14 cellular contexts compared by ENCODE assay signal in the genomic region with DNA sequence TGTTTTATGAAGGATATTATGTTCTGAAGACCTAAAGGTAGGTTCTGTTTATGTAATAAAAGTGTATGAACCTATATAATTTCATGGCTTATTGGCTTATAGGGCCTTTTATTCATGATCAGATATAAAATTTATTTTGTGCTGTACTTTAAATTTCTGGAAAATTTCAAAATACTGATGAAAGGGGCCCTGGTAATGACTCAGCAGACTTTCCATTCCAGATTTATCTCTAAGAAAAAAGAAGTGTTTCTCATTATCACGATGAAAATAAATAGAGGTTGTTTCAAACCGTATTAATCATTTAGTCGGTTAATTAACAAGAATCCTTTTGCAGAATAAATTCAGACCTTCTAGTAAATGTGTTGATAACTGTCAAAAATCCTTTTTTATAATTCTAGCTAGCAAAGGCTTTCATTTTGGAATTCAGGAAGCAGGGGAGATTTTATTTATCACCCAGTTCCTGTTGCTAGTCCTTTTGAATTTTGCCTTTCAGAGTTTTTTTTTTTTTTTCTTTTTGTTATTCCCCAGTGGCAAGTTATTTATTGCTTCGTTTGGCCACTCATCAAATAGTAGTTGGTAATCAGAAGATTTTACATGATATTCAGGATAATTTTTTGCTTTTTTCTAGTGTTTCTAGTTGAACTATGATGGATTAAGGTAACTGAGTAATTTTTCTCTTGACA. TPM values are rescaled to one million over a fixed set of nuclear protein-coding genes. Genes with fewer than 3 reads are reported as not detected.
DNase-seq lines count a peak whose midpoint lies in the region; ATAC-seq, FAIRE-seq and TF ChIP-seq lines count a peak whose summit lies in the region.
"Had no signal": no experiment of that assay in that cellular context is flagged by ENCODE, and none has a peak within 500 bp of the region (broad histone marks: within the 10 kb centered on the region; RNA-seq: fewer than 3 reads in every experiment).

No MANE protein-coding gene starts in this region.

- H3K36me3 Mint-ChIP-seq in stimulated activated naive CD8-positive, alpha-beta T cell treated with anti-CD3 and anti-CD28 coated beads, Interleukin-15, Interleukin-2, amounts not matched to agents 100 ng/mL and 50 ng/mL, for 24 hours (ENCODE audit: low read depth), result peaks cover 12% of the 10 kb centered on the region
- H3K36me3 Mint-ChIP-seq in astrocyte (ENCODE audit: low read depth, unreplicated experiment), result no peaks in the 10 kb centered on the region

- H3K9me3 ChIP-seq in astrocyte (ENCODE audit: insufficient read depth, low read depth, low read length), result no peaks in the 10 kb centered on the region

- H3K4me3 Mint-ChIP-seq in stimulated activated naive CD8-positive, alpha-beta T cell treated with anti-CD3 and anti-CD28 coated beads, Interleukin-15, Interleukin-2, amounts not matched to agents 100 ng/mL and 50 ng/mL, for 24 hours, result peak overlapping the region; percentile 60
- H3K4me3 Mint-ChIP-seq in astrocyte (ENCODE audit: unreplicated experiment), result no peak overlapping the region
- H3K4me3 Mint-ChIP-seq: CD4-positive, alpha-beta memory T cell had no signal

- peaks cover 4% of the 10 kb centered on the region for H3K4me1 ChIP-seq in astrocyte (ENCODE audit: insufficient read depth, low read length)

- H2AFZ ChIP-seq in astrocyte (ENCODE audit: low read depth, low read length), result no peak overlapping the region

- H3K4me3 ChIP-seq in astrocyte (ENCODE audit: insufficient read depth, low read depth, low read length), result no peak overlapping the region

- ATAC-seq in stimulated activated naive CD8-positive, alpha-beta T cell treated with anti-CD3 and anti-CD28 coated beads, Interleukin-15, Interleukin-2, amounts not matched to agents 100 U/mL and 50 U/mL, for 24 hours, result no peak
- ATAC-seq in HG03520 (IDR thresholded peaks at IDR 0.05; ENCODE audit: unreplicated experiment), result no peak
- no peak for ATAC-seq in HG03159 (IDR thresholded peaks at IDR 0.05; ENCODE audit: unreplicated experiment)

- no peak for DNase-seq in stimulated activated naive CD8-positive, alpha-beta T cell treated with anti-CD3 and anti-CD28 coated beads, Interleukin-15, Interleukin-2, amounts not matched to agents 100 U/mL and 50 U/mL, for 24 hours
- DNase-seq in astrocyte (ENCODE audit: low read depth) (no peak), medulla oblongata (ENCODE audit: extremely low spot score) (peak; percentile 37), NCI-H2227 (lab: John Stamatoyannopoulos, UW; ENCODE audit: unreplicated experiment) (no peak), NCI-H524 treated with DMSO at 0.1 percent for 48 hours (lab: John Stamatoyannopoulos, UW) (no peak)
- DNase-seq: CD4-positive, alpha-beta memory T cell; NCI-H2171 treated with DMSO at 0.1 percent for 48 hours; stimulated activated CD4-positive, alpha-beta T cell treated with anti-CD3 and anti-CD28 coated beads, Interleukin-12 subunit alpha, Interleukin-12 subunit beta, amount 100 ng/mL, for 4 hours had no signal

- H3K9me3 Mint-ChIP-seq in stimulated activated naive CD8-positive, alpha-beta T cell treated with anti-CD3 and anti-CD28 coated beads, Interleukin-15, Interleukin-2, amounts not matched to agents 100 ng/mL and 50 ng/mL, for 24 hours, result no peaks in the 10 kb centered on the region
- H3K9me3 Mint-ChIP-seq in astrocyte (ENCODE audit: unreplicated experiment), result no peaks in the 10 kb centered on the region

- no peaks in the 10 kb centered on the region for H3K36me3 ChIP-seq in astrocyte (ENCODE audit: insufficient read depth, low read length)

- no peaks in the 10 kb centered on the region for H3K79me2 ChIP-seq in astrocyte (ENCODE audit: insufficient read depth, low read length)

- H3K27ac Mint-ChIP-seq in stimulated activated naive CD8-positive, alpha-beta T cell treated with anti-CD3 and anti-CD28 coated beads, Interleukin-15, Interleukin-2, amounts not matched to agents 100 ng/mL and 50 ng/mL, for 24 hours, result peak overlapping the region; percentile 87
- peak overlapping the region; percentile 20 for H3K27ac Mint-ChIP-seq in astrocyte (ENCODE audit: unreplicated experiment)

- no peak overlapping the region for H3K9ac ChIP-seq in astrocyte (ENCODE audit: low read length)
- H3K9ac ChIP-seq: KMS-11 had no signal

- no peaks in the 10 kb centered on the region for H4K20me1 ChIP-seq in astrocyte (ENCODE audit: insufficient read depth, low read length)

- H3K27me3 ChIP-seq in astrocyte (ENCODE audit: insufficient read depth, low read length), result no peaks in the 10 kb centered on the region

- H3K27me3 Mint-ChIP-seq in stimulated activated naive CD8-positive, alpha-beta T cell treated with anti-CD3 and anti-CD28 coated beads, Interleukin-15, Interleukin-2, amounts not matched to agents 100 ng/mL and 50 ng/mL, for 24 hours, result no peaks in the 10 kb centered on the region
- H3K27me3 Mint-ChIP-seq in astrocyte (ENCODE audit: low read depth, unreplicated experiment), result no peaks in the 10 kb centered on the region
- H3K27me3 Mint-ChIP-seq: CD4-positive, alpha-beta memory T cell had no signal

- H3K27ac ChIP-seq in astrocyte (ENCODE audit: low read depth, low read length), result no peak overlapping the region
- H3K27ac ChIP-seq: KMS-11, VCaP had no signal

- peak overlapping the region; percentile 20 for H3K4me2 ChIP-seq in astrocyte (ENCODE audit: low read length)
- H3K4me2 ChIP-seq: KMS-11 had no signal

- peaks cover 51% of the 10 kb centered on the region for H3K4me1 Mint-ChIP-seq in stimulated activated naive CD8-positive, alpha-beta T cell treated with anti-CD3 and anti-CD28 coated beads, Interleukin-15, Interleukin-2, amounts not matched to agents 100 ng/mL and 50 ng/mL, for 24 hours (ENCODE audit: low read depth)
- H3K4me1 Mint-ChIP-seq in astrocyte (ENCODE audit: low read depth, unreplicated experiment), result peaks cover 10% of the 10 kb centered on the region

- FAIRE-seq in astrocyte (lab: Jason Lieb, UNC), result no peak
- FAIRE-seq: RCC 7860 had no signal

- no peak for TF ChIP-seq CTCF in astrocyte (IDR thresholded peaks at IDR 0.05; ENCODE audit: insufficient read depth, low read depth, low read length)

RNA-seq across cellular contexts. Expression of a gene that starts 5.4 kb away (rescaled TPM):
- total RNA-seq in astrocyte, result 25.3 and 32.5 TPM in 2 replicates
